11 cellular contexts compared by ENCODE assay signal in the genomic region with DNA sequence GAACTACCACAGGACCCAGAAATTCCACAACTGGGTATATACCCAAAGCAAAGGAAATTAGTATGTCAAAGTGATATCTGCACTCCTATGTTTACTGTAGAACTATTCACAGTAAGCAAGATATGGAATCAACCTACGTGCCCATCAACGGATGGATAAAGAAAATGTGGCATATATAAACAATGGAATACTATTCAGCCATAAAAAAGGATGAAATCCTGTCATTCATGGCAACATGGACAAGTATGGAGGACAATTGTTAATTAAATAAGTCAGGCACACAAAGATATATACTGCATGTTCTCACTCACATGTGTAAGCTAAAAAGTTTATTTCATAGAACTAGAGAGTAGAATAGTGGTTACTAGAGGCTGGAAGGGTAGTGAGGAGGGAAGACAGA.
"Had no signal": no experiment of that assay in that cellular context is flagged by ENCODE, and none has a peak within 500 bp of the region (broad histone marks: within the 10 kb centered on the region; RNA-seq: fewer than 3 reads in every experiment).

No MANE protein-coding gene starts in this region.

- ATAC-seq: GM23338, HCT116 had no signal

- H3K4me2 ChIP-seq: GM23338 had no signal

- DNase-seq: GM23248, GOT3, H7, H9, HCEC 1CT, HFFc6 had no signal

- H3K4me1 ChIP-seq: HAP-1 had no signal

- FAIRE-seq: H1, H54 had no signal

- H3K4me3 ChIP-seq: GM23248, GM23338, HAP-1 had no signal

- H3K9ac ChIP-seq: GM23248 had no signal

- H3K27ac ChIP-seq: GM23248 had no signal

- H2AFZ ChIP-seq: GM23248, GM23338 had no signal
